ENCODE assay signal across 25 cellular contexts in the genomic region with DNA sequence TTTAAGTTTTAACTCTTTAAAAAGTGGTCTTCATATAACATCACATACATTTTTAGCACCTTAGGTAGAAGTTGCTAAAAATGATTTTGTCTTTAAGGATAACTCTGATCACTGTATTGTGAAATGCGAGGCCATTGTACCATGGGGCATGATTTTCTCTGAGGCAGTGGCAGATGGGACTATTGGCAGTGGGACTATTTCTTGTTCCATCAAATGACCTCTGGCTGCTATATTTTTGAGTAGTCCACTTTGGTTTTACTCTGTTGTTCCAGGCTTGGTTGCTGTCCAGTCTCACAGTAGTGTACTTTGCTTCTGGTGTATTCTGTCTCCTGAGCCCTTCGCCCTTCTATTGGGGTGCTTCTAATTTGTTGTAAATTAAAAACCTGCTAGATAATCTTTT.
"Had no signal": no experiment of that assay in that cellular context is flagged by ENCODE, and none has a peak within 500 bp of the region (broad histone marks: within the 10 kb centered on the region; RNA-seq: fewer than 3 reads in every experiment).

No MANE protein-coding gene starts in this region.

- H3K4me3 ChIP-seq: colonic mucosa, coronary artery, dorsolateral prefrontal cortex, esophagus muscularis mucosa, esophagus squamous epithelium, gastrocnemius medialis, gastroesophageal sphincter, heart left ventricle, heart right ventricle had no signal

- H3K36me3 ChIP-seq: colonic mucosa, esophagus muscularis mucosa, esophagus squamous epithelium, gastrocnemius medialis, gastroesophageal sphincter, heart left ventricle, heart right ventricle had no signal

- H3K4me3 Mint-ChIP-seq: dendritic cell treated with granulocyte-macrophage colony-stimulating factor and Interleukin-4, amounts not matched to agents 40 ng/mL and 50 ng/mL, for 4 days; effector memory CD8-positive, alpha-beta T cell; endodermal cell had no signal

- H3K27ac ChIP-seq: colonic mucosa, coronary artery, epithelial cell of prostate, esophagus muscularis mucosa, esophagus squamous epithelium, foreskin keratinocyte, gastrocnemius medialis, gastroesophageal sphincter, heart left ventricle, heart right ventricle had no signal

- H3K27me3 ChIP-seq: colonic mucosa, esophagus muscularis mucosa, esophagus squamous epithelium, gastrocnemius medialis, heart right ventricle had no signal

- H3K4me1 Mint-ChIP-seq: endodermal cell had no signal

- ATAC-seq: effector memory CD8-positive, alpha-beta T cell; esophagus mucosa; foreskin keratinocyte; gastrocnemius medialis; gastroesophageal sphincter; heart left ventricle; heart right ventricle had no signal

- H3K4me1 ChIP-seq: colonic mucosa, esophagus muscularis mucosa, esophagus squamous epithelium, gastrocnemius medialis, gastroesophageal sphincter, heart left ventricle, heart right ventricle had no signal

- H3K27ac Mint-ChIP-seq: dendritic cell treated with granulocyte-macrophage colony-stimulating factor and Interleukin-4, amounts not matched to agents 40 ng/mL and 50 ng/mL, for 4 days; effector memory CD8-positive, alpha-beta T cell; endodermal cell had no signal

- H3K9me3 ChIP-seq: colonic mucosa, esophagus squamous epithelium, gastrocnemius medialis had no signal

- DNase-seq: colonic mucosa; cortex of kidney; dermis blood vessel endothelial cell; effector CD4-positive, alpha-beta T cell; effector CD8-positive, alpha-beta T cell; effector memory CD4-positive, alpha-beta T cell; effector memory CD8-positive, alpha-beta T cell; endodermal cell; erythroblast; esophagus squamous epithelium; foreskin fibroblast; foreskin keratinocyte; foreskin melanocyte; gastrocnemius medialis; glutamatergic neuron; head of caudate nucleus; heart left ventricle; heart right ventricle had no signal

- H3K27me3 Mint-ChIP-seq: dendritic cell treated with granulocyte-macrophage colony-stimulating factor and Interleukin-4, amounts not matched to agents 40 ng/mL and 50 ng/mL, for 4 days had no signal
